Comparison of ENCODE assay signal across 32 cellular contexts in the genomic region with DNA sequence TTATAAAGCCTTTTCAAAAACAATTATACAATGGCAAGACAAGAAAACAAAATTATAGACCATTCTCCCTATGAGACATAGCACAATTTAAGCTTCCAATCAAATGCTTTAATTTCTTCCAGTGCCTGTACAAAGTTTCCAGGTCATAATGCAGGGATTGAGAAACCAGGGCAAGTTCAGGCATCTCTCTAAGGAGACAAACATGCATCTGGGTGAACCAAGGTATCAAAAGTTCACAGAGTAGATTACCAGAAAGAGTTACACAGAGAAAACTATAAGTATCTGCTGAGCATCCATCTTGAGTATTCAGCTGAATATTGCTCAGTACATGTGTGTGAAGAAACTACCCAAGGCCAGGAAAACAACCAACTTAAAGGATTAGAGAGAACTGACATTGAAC.
"Had no signal": no experiment of that assay in that cellular context is flagged by ENCODE, and none has a peak within 500 bp of the region (broad histone marks: within the 10 kb centered on the region; RNA-seq: fewer than 3 reads in every experiment).

No MANE protein-coding gene starts in this region.

- H3K27me3 ChIP-seq: adrenal gland, ascending aorta, brain microvascular endothelial cell, heart right ventricle, left lung, neural progenitor cell, right atrium auricular region, stomach, thyroid gland, upper lobe of right lung had no signal

- H3K4me2 ChIP-seq: neural progenitor cell had no signal

- H3K27me3 Mint-ChIP-seq: activated CD4-positive, alpha-beta memory T cell treated with anti-CD3 and anti-CD28 coated beads, Interleukin-2, amount 10 ng/mL, durations not matched to agents 7 days and 5 days; activated CD8-positive, alpha-beta memory T cell treated with anti-CD3 and anti-CD28 coated beads, Interleukin-2, amount 10 ng/mL, durations not matched to agents 7 days and 5 days; activated naive CD8-positive, alpha-beta T cell treated with anti-CD3 and anti-CD28 coated beads for 36 hours; dendritic cell treated with granulocyte-macrophage colony-stimulating factor and Interleukin-4, amounts not matched to agents 40 ng/mL and 50 ng/mL, for 4 days; stimulated activated naive B cell treated with anti-CD40 and anti-IgM and Interleukin-4, amounts not matched to agents 10 μg/mL and 1 μg/mL and 100 μg/mL, for 72 hours; T-helper 17 cell had no signal

- DNase-seq: activated CD4-positive, alpha-beta memory T cell treated with anti-CD3 and anti-CD28 coated beads, Interleukin-2, amount 10 ng/mL, durations not matched to agents 7 days and 5 days; activated CD4-positive, alpha-beta T cell treated with anti-CD3 and anti-CD28 coated beads for 48 hours; activated CD8-positive, alpha-beta memory T cell treated with anti-CD3 and anti-CD28 coated beads, Interleukin-2, amount 10 ng/mL, durations not matched to agents 7 days and 5 days; activated effector memory CD4-positive, alpha-beta T cell treated with Interleukin-2 at 50 U/mL for 16 hours; activated naive CD4-positive, alpha-beta T cell treated with Interleukin-2 at 50 U/mL for 16 hours; activated naive CD8-positive, alpha-beta T cell treated with anti-CD3 and anti-CD28 coated beads for 36 hours; activated T-cell treated with anti-CD3 and anti-CD28 coated beads for 4 hours; activated T-cell treated with anti-CD3 and anti-CD28 coated beads, Interleukin-2, amount 50 U/mL, for 72 hours; adrenal gland; brain microvascular endothelial cell; central memory CD4-positive, alpha-beta T cell; foreskin melanocyte; heart right ventricle; left lung; lower lobe of right lung; mesendoderm; natural killer cell; occipital lobe; stimulated activated CD4-positive, alpha-beta T cell treated with anti-CD3 and anti-CD28 coated beads, Interleukin-15, amount 100 ng/mL, for 24 hours; stimulated activated CD4-positive, alpha-beta T cell treated with anti-CD3 and anti-CD28 coated beads, Interleukin-2, amount 100 ng/mL, for 24 hours; stimulated activated naive B cell treated with anti-CD40 and anti-IgM and Interleukin-4, amounts not matched to agents 10 μg/mL and 1 μg/mL and 100 μg/mL, for 72 hours; stomach; T-helper 17 cell; T1000; thyroid gland; upper lobe of right lung; WERI-Rb-1 had no signal

- H3K27ac Mint-ChIP-seq: activated CD4-positive, alpha-beta memory T cell treated with anti-CD3 and anti-CD28 coated beads, Interleukin-2, amount 10 ng/mL, durations not matched to agents 7 days and 5 days; activated CD8-positive, alpha-beta memory T cell treated with anti-CD3 and anti-CD28 coated beads, Interleukin-2, amount 10 ng/mL, durations not matched to agents 7 days and 5 days; activated naive CD8-positive, alpha-beta T cell treated with anti-CD3 and anti-CD28 coated beads for 36 hours; activated T-cell treated with anti-CD3 and anti-CD28 coated beads, Interleukin-2, amount 50 U/mL, for 72 hours; dendritic cell treated with granulocyte-macrophage colony-stimulating factor and Interleukin-4, amounts not matched to agents 40 ng/mL and 50 ng/mL, for 4 days; natural killer cell; neural progenitor cell; stimulated activated naive B cell treated with anti-CD40 and anti-IgM and Interleukin-4, amounts not matched to agents 10 μg/mL and 1 μg/mL and 100 μg/mL, for 72 hours; T-helper 17 cell had no signal

- H3K36me3 ChIP-seq: adrenal gland, ascending aorta, brain microvascular endothelial cell, heart right ventricle, left lung, lower lobe of right lung, right atrium auricular region, stomach, thyroid gland, upper lobe of right lung, WERI-Rb-1 had no signal

- H2AFZ ChIP-seq: neural progenitor cell had no signal

- H3K4me3 ChIP-seq: adrenal gland, ascending aorta, heart right ventricle, left lung, lower lobe of right lung, neural progenitor cell, right atrium auricular region, stomach, thyroid gland, upper lobe of right lung had no signal

- H3K4me3 Mint-ChIP-seq: activated CD4-positive, alpha-beta memory T cell treated with anti-CD3 and anti-CD28 coated beads, Interleukin-2, amount 10 ng/mL, durations not matched to agents 7 days and 5 days; activated CD8-positive, alpha-beta memory T cell treated with anti-CD3 and anti-CD28 coated beads, Interleukin-2, amount 10 ng/mL, durations not matched to agents 7 days and 5 days; activated naive CD8-positive, alpha-beta T cell treated with anti-CD3 and anti-CD28 coated beads for 36 hours; activated T-cell treated with anti-CD3 and anti-CD28 coated beads, Interleukin-2, amount 50 U/mL, for 72 hours; dendritic cell treated with granulocyte-macrophage colony-stimulating factor and Interleukin-4, amounts not matched to agents 40 ng/mL and 50 ng/mL, for 4 days; natural killer cell; neural progenitor cell; stimulated activated naive B cell treated with anti-CD40 and anti-IgM and Interleukin-4, amounts not matched to agents 10 μg/mL and 1 μg/mL and 100 μg/mL, for 72 hours; T-helper 17 cell had no signal

- H3K27ac ChIP-seq: adrenal gland, ascending aorta, brain microvascular endothelial cell, heart right ventricle, left lung, lower lobe of right lung, neural progenitor cell, right atrium auricular region, stomach, thyroid gland, upper lobe of right lung, WERI-Rb-1 had no signal

- ATAC-seq: activated CD4-positive, CD25-positive, alpha-beta regulatory T cell treated with anti-CD3 and anti-CD28 coated beads, Interleukin-2, amount 50 U/mL, for 24 hours; activated CD8-positive, alpha-beta memory T cell treated with anti-CD3 and anti-CD28 coated beads, Interleukin-2, amount 10 ng/mL, durations not matched to agents 7 days and 5 days; activated T-cell treated with anti-CD3 and anti-CD28 coated beads, Interleukin-2, amount 50 U/mL, for 72 hours; heart right ventricle; left lung; lower lobe of right lung; natural killer cell; stimulated activated naive B cell treated with anti-CD40 and anti-IgM and Interleukin-4, amounts not matched to agents 10 μg/mL and 1 μg/mL and 100 μg/mL, for 72 hours; T-helper 17 cell; upper lobe of right lung had no signal

- H3K36me3 Mint-ChIP-seq: neural progenitor cell had no signal

- H3K4me1 ChIP-seq: adrenal gland, ascending aorta, left lung, lower lobe of right lung, neural progenitor cell, right atrium auricular region, stomach, thyroid gland, upper lobe of right lung had no signal

- H3K9ac ChIP-seq: neural progenitor cell had no signal

- H3K9me3 ChIP-seq: thyroid gland had no signal

- H3K4me1 Mint-ChIP-seq: activated CD4-positive, alpha-beta memory T cell treated with anti-CD3 and anti-CD28 coated beads, Interleukin-2, amount 10 ng/mL, durations not matched to agents 7 days and 5 days; activated CD8-positive, alpha-beta memory T cell treated with anti-CD3 and anti-CD28 coated beads, Interleukin-2, amount 10 ng/mL, durations not matched to agents 7 days and 5 days; activated naive CD8-positive, alpha-beta T cell treated with anti-CD3 and anti-CD28 coated beads for 36 hours; neural progenitor cell; stimulated activated naive B cell treated with anti-CD40 and anti-IgM and Interleukin-4, amounts not matched to agents 10 μg/mL and 1 μg/mL and 100 μg/mL, for 72 hours; T-helper 17 cell had no signal
